In genomic region chr5:132641841-132642240, GRCh38 we compare ENCODE assay signal across 19 cellular contexts. TPM values are rescaled to one million over a fixed set of nuclear protein-coding genes. Genes with fewer than 3 reads are reported as not detected.
A peak's percentile ranks its signal among the peaks of the same experiment; 100 is the strongest.
DNase-seq lines count a peak whose midpoint lies in the region; ATAC-seq lines count a peak whose summit lies in the region.
"Had no signal": no experiment of that assay in that cellular context is flagged by ENCODE, and none has a peak within 500 bp of the region (broad histone marks: within the 10 kb centered on the region; RNA-seq: fewer than 3 reads in every experiment).

No MANE protein-coding gene starts in this region.

- H3K27me3 Mint-ChIP-seq in activated CD8-positive, alpha-beta memory T cell treated with anti-CD3 and anti-CD28 coated beads, Interleukin-2, amount 10 ng/mL, durations not matched to agents 7 days and 5 days, result no peaks in the 10 kb centered on the region
- no peaks in the 10 kb centered on the region for H3K27me3 Mint-ChIP-seq in activated T-helper 17 cell treated with anti-CD3 and anti-CD28 coated beads, Interleukin-2, amount 50 U/mL, for 72 hours
- H3K27me3 Mint-ChIP-seq in stimulated activated naive B cell treated with anti-CD40 and anti-IgM and Interleukin-4, amounts not matched to agents 10 μg/mL and 1 μg/mL and 100 μg/mL, for 72 hours, result no peaks in the 10 kb centered on the region

- H3K27ac Mint-ChIP-seq in activated CD8-positive, alpha-beta memory T cell treated with anti-CD3 and anti-CD28 coated beads, Interleukin-2, amount 10 ng/mL, durations not matched to agents 7 days and 5 days, result peak overlapping the region; percentile 86
- H3K27ac Mint-ChIP-seq in activated T-helper 17 cell treated with anti-CD3 and anti-CD28 coated beads, Interleukin-2, amount 50 U/mL, for 72 hours, result peak overlapping the region; percentile 87
- peak overlapping the region; percentile 65 for H3K27ac Mint-ChIP-seq in stimulated activated naive B cell treated with anti-CD40 and anti-IgM and Interleukin-4, amounts not matched to agents 10 μg/mL and 1 μg/mL and 100 μg/mL, for 72 hours

- CTCF ChIA-PET in activated CD8-positive, alpha-beta memory T cell treated with anti-CD3 and anti-CD28 coated beads, Interleukin-2, amount 10 ng/mL, durations not matched to agents 7 days and 5 days (lab: Charles Lee), result interaction anchor here (0.8 to 4.7 kb wide), 8 partner anchors 12 to 178 kb away, joined by 3 to 16 read pairs (median 4); partner anchors contain the start of gene CCNI2

- peaks cover 68% of the 10 kb centered on the region for H3K4me1 Mint-ChIP-seq in activated CD8-positive, alpha-beta memory T cell treated with anti-CD3 and anti-CD28 coated beads, Interleukin-2, amount 10 ng/mL, durations not matched to agents 7 days and 5 days
- H3K4me1 Mint-ChIP-seq in activated T-helper 17 cell treated with anti-CD3 and anti-CD28 coated beads, Interleukin-2, amount 50 U/mL, for 72 hours, result peaks cover 36% of the 10 kb centered on the region
- H3K4me1 Mint-ChIP-seq in stimulated activated naive B cell treated with anti-CD40 and anti-IgM and Interleukin-4, amounts not matched to agents 10 μg/mL and 1 μg/mL and 100 μg/mL, for 72 hours, result peaks cover 10 to 14% of the 10 kb centered on the region in 2 donors

- no peaks in the 10 kb centered on the region for H3K9me3 Mint-ChIP-seq in activated CD8-positive, alpha-beta memory T cell treated with anti-CD3 and anti-CD28 coated beads, Interleukin-2, amount 10 ng/mL, durations not matched to agents 7 days and 5 days (ENCODE audit: low read depth)
- peaks cover 7% of the 10 kb centered on the region for H3K9me3 Mint-ChIP-seq in activated T-helper 17 cell treated with anti-CD3 and anti-CD28 coated beads, Interleukin-2, amount 50 U/mL, for 72 hours
- no peaks in the 10 kb centered on the region for H3K9me3 Mint-ChIP-seq in stimulated activated naive B cell treated with anti-CD40 and anti-IgM and Interleukin-4, amounts not matched to agents 10 μg/mL and 1 μg/mL and 100 μg/mL, for 72 hours

- no peaks in the 10 kb centered on the region for H3K9me3 ChIP-seq in KOPT-K1 (ENCODE audit: insufficient read depth, low read length, poor library complexity, severe bottlenecking)
- H3K9me3 ChIP-seq: A549 had no signal

- no peak overlapping the region for H3K4me3 Mint-ChIP-seq in activated CD8-positive, alpha-beta memory T cell treated with anti-CD3 and anti-CD28 coated beads, Interleukin-2, amount 10 ng/mL, durations not matched to agents 7 days and 5 days
- peak overlapping the region; percentile 56 for H3K4me3 Mint-ChIP-seq in activated T-helper 17 cell treated with anti-CD3 and anti-CD28 coated beads, Interleukin-2, amount 50 U/mL, for 72 hours
- H3K4me3 Mint-ChIP-seq in stimulated activated naive B cell treated with anti-CD40 and anti-IgM and Interleukin-4, amounts not matched to agents 10 μg/mL and 1 μg/mL and 100 μg/mL, for 72 hours, result no peak overlapping the region

- peaks cover 60% of the 10 kb centered on the region for H3K36me3 Mint-ChIP-seq in activated CD8-positive, alpha-beta memory T cell treated with anti-CD3 and anti-CD28 coated beads, Interleukin-2, amount 10 ng/mL, durations not matched to agents 7 days and 5 days
- H3K36me3 Mint-ChIP-seq in activated T-helper 17 cell treated with anti-CD3 and anti-CD28 coated beads, Interleukin-2, amount 50 U/mL, for 72 hours (ENCODE audit: low read depth), result peaks cover 67% of the 10 kb centered on the region
- H3K36me3 Mint-ChIP-seq in stimulated activated naive B cell treated with anti-CD40 and anti-IgM and Interleukin-4, amounts not matched to agents 10 μg/mL and 1 μg/mL and 100 μg/mL, for 72 hours, result peaks cover 44 to 69% of the 10 kb centered on the region in 2 donors

- ATAC-seq in activated CD8-positive, alpha-beta memory T cell treated with anti-CD3 and anti-CD28 coated beads, Interleukin-2, amount 10 ng/mL, durations not matched to agents 7 days and 5 days, result peak; percentile 28
- peak; percentile 48 for ATAC-seq in activated T-helper 17 cell treated with anti-CD3 and anti-CD28 coated beads, Interleukin-2, amount 50 U/mL, for 72 hours (replicated peaks)
- peak in 1 of 2 donors; percentile 42 for ATAC-seq in stimulated activated naive B cell treated with anti-CD40 and anti-IgM and Interleukin-4, amounts not matched to agents 10 μg/mL and 1 μg/mL and 100 μg/mL, for 72 hours (replicated peaks)
- ATAC-seq in GM18873 (IDR thresholded peaks at IDR 0.05; ENCODE audit: low FRiP score, unreplicated experiment) (no peak), GM21528 (IDR thresholded peaks at IDR 0.05; ENCODE audit: low FRiP score, unreplicated experiment) (no peak)
- ATAC-seq: A549 had no signal

- H3K27ac ChIP-seq in KOPT-K1 (ENCODE audit: low read depth, low read length, poor library complexity, severe bottlenecking), result peak overlapping the region; percentile 51
- H3K27ac ChIP-seq: A549, C4-2B, PC-9 had no signal

- peaks cover 71% of the 10 kb centered on the region for H3K36me3 ChIP-seq in KOPT-K1 (ENCODE audit: insufficient read depth, low read length)

- peak; percentile 61 for DNase-seq in activated CD8-positive, alpha-beta memory T cell treated with anti-CD3 and anti-CD28 coated beads, Interleukin-2, amount 10 ng/mL, durations not matched to agents 7 days and 5 days
- DNase-seq in activated CD8-positive, alpha-beta memory T cell treated with anti-CD3 and anti-CD28 coated beads for 24 hours, result no peak
- no peak for DNase-seq in stimulated activated naive B cell treated with anti-CD40 and anti-IgM and Interleukin-4, amounts not matched to agents 10 μg/mL and 1 μg/mL and 100 μg/mL, for 72 hours
- DNase-seq: COR-L47, DMS153, EL, HCEC 1CT, Karpas-422, NCI-H187 treated with DMSO at 0.1 percent for 48 hours, NCI-H2171, NCI-H446 treated with DMSO at 0.1 percent for 48 hours, NCI-H774, PC-9 had no signal

RNA-seq across cellular contexts. Expression of gene IL13, which starts 16.1 kb away (rescaled TPM):
- total RNA-seq in activated CD8-positive, alpha-beta memory T cell treated with anti-CD3 and anti-CD28 coated beads, Interleukin-2, amount 10 ng/mL, durations not matched to agents 7 days and 5 days, result 100 to 1,000 TPM in 1 of 2 experiments, 1 to 10 TPM in 1; 4.8 to 119 TPM
- 1 to 10 TPM; 2.4 to 4.3 TPM for total RNA-seq in activated T-helper 17 cell treated with anti-CD3 and anti-CD28 coated beads, Interleukin-2, amount 50 U/mL, for 72 hours
- total RNA-seq: PC-9 had no signal

RNA-seq across cellular contexts. Expression of gene IL4, which starts 31.9 kb away (rescaled TPM):
- 1 to 10 TPM in 1 of 2 experiments, under 1 TPM in 1; 0.53 to 2.5 TPM for total RNA-seq in activated CD8-positive, alpha-beta memory T cell treated with anti-CD3 and anti-CD28 coated beads, Interleukin-2, amount 10 ng/mL, durations not matched to agents 7 days and 5 days
- total RNA-seq in activated T-helper 17 cell treated with anti-CD3 and anti-CD28 coated beads, Interleukin-2, amount 50 U/mL, for 72 hours, result not detected
- total RNA-seq: PC-9 had no signal

Comparison
In these comparisons a context has a peak if more than half of its experiments do, and no peak if none do; other contexts are left out.
1. ATAC-seq: peak in activated CD8-positive, alpha-beta memory T cell treated with anti-CD3 and anti-CD28 coated beads, Interleukin-2, amount 10 ng/mL, durations not matched to agents 7 days and 5 days (single experiment) and activated T-helper 17 cell treated with anti-CD3 and anti-CD28 coated beads, Interleukin-2, amount 50 U/mL, for 72 hours (single experiment); none in GM18873 (single experiment) and GM21528 (single experiment).
2. Peak in every context shown above with its lines, with median percentiles within 50 percentile points of each other: H3K27ac Mint-ChIP-seq.